16 cellular contexts compared by ENCODE assay signal in the genomic region with DNA sequence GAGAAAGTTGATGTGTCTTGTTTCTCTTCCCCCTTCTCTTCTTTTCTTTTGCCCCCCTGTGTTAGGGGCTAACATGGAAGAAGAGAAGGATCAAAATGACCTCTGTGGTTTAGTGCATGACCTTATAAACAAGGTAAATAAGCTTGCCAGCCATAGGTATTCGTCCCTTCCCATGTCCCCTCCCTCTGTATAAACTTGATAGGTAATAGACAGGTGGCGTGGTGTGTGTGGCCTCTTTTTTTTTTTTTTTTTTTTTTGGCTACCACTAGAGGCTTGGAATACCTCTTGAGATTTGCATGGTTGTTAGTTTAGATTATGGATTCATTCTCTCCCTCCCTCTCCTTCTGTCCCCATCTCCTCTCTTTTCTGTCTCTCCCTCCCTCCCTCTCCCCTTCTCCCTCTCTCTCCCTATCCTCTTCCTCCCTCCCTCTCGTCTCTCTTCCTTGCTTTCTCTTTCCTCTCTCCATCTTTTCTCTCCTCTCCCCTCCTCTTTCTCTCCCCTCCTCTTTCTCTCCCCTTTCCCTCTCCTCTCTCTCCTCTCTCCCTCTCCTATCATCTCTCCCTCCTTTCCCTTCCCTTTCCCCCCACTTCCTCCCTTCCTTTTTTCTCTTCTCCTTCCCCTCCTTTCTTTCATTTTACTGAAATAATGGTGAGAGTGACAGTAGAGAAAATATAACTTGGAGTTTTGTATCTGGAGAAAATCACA.
DNase-seq lines count a peak whose midpoint lies in the region; ATAC-seq and TF ChIP-seq lines count a peak whose summit lies in the region.
"Had no signal": no experiment of that assay in that cellular context is flagged by ENCODE, and none has a peak within 500 bp of the region (broad histone marks: within the 10 kb centered on the region; RNA-seq: fewer than 3 reads in every experiment).

No MANE protein-coding gene starts in this region.

- no peak for ATAC-seq in right cardiac atrium
- ATAC-seq: esophagus mucosa had no signal

- CTCF ChIA-PET in CD8-positive, alpha-beta memory T cell (lab: Charles Lee) = interaction anchor here (0.6 kb wide), 1 partner anchor 118 kb away, joined by 3 read pairs; no protein-coding TSS in a partner anchor

- no peak for DNase-seq in right cardiac atrium
- DNase-seq in CD8-positive, alpha-beta memory T cell = no peak
- no peak for DNase-seq in HUDEP-2 (lab: John Stamatoyannopoulos, UW; ENCODE audit: unreplicated experiment in 76 of 76)
- DNase-seq in stimulated activated CD8-positive, alpha-beta memory T cell treated with anti-CD3 and anti-CD28 coated beads, Interleukin-4, amount 100 ng/mL, for 48 hours = no peak
- no peak for DNase-seq in C1 segment of cervical spinal cord (lab: John Stamatoyannopoulos, UW)
- DNase-seq: GF-D8; IMR-90; NCI-H1930; stimulated activated CD4-positive, alpha-beta T cell treated with anti-CD3 and anti-CD28 coated beads, Interleukin-2, amount 100 ng/mL, for 24 hours; stimulated activated naive CD4-positive, alpha-beta T cell treated with Interleukin-2 at 50 U/mL for 16 hours had no signal

- peaks cover 38% of the 10 kb centered on the region for H3K4me1 ChIP-seq in OCI-LY1 (ENCODE audit: insufficient read depth, low read length, severe bottlenecking)
- peaks cover 6% of the 10 kb centered on the region for H3K4me1 ChIP-seq in right cardiac atrium (ENCODE audit: control insufficient read depth, insufficient read depth, low read length)
- H3K4me1 ChIP-seq in CD8-positive, alpha-beta memory T cell (ENCODE audit: insufficient read depth, low read length) = peaks cover 12% of the 10 kb centered on the region

- H3K79me2 ChIP-seq in OCI-LY1 (ENCODE audit: insufficient read depth, low read length) = no peaks in the 10 kb centered on the region

- H3K4me3 Mint-ChIP-seq in CD8-positive, alpha-beta memory T cell = no peak overlapping the region
- H3K4me3 Mint-ChIP-seq: activated naive CD8-positive, alpha-beta T cell; B cell had no signal

- no peaks in the 10 kb centered on the region for H3K27me3 Mint-ChIP-seq in CD8-positive, alpha-beta memory T cell
- H3K27me3 Mint-ChIP-seq: activated naive CD8-positive, alpha-beta T cell; B cell had no signal

- no peak overlapping the region; the same call in 1 of the 2 replicates for H3K9ac ChIP-seq in OCI-LY1 (ENCODE audit: low read length)

- POLR2A ChIA-PET in CD8-positive, alpha-beta memory T cell (lab: Charles Lee) = no interaction called here

- H3K4me3 ChIP-seq in OCI-LY1 (ENCODE audit: low read depth, low read length, poor library complexity, severe bottlenecking) = no peak overlapping the region
- no peak overlapping the region for H3K4me3 ChIP-seq in right cardiac atrium (ENCODE audit: low read length)
- H3K4me3 ChIP-seq in CD8-positive, alpha-beta memory T cell (ENCODE audit: low read length) = no peak overlapping the region

- H3K27me3 ChIP-seq in OCI-LY1 (ENCODE audit: insufficient read depth, low read length) (no peaks in the 10 kb centered on the region), right cardiac atrium (ENCODE audit: control insufficient read depth, insufficient read depth) (no peaks in the 10 kb centered on the region)
- H3K27me3 ChIP-seq in CD8-positive, alpha-beta memory T cell (ENCODE audit: insufficient read depth, low read length, poor library complexity, severe bottlenecking) = no peaks in the 10 kb centered on the region

- no peaks in the 10 kb centered on the region for H3K36me3 ChIP-seq in OCI-LY1 (ENCODE audit: insufficient read depth, low read length)
- H3K36me3 ChIP-seq in CD8-positive, alpha-beta memory T cell (ENCODE audit: insufficient read depth, low read length) = no peaks in the 10 kb centered on the region

- 71% methylated on average over 3 of the region's 3 CpGs for WGBS in right cardiac atrium

- no peaks in the 10 kb centered on the region for H3K9me3 ChIP-seq in OCI-LY1 (ENCODE audit: low read length)
- no peaks in the 10 kb centered on the region for H3K9me3 ChIP-seq in right cardiac atrium (ENCODE audit: control insufficient read depth, low read length)
- H3K9me3 ChIP-seq in CD8-positive, alpha-beta memory T cell (ENCODE audit: low read length) = no peaks in the 10 kb centered on the region

- peaks cover 0 to 3% (median 2%) of the 10 kb centered on the region in 3 donors for H3K36me3 Mint-ChIP-seq in CD8-positive, alpha-beta memory T cell

- no peaks in the 10 kb centered on the region for H4K20me1 ChIP-seq in OCI-LY1 (ENCODE audit: insufficient read depth, low read length)

- no peaks in the 10 kb centered on the region for H3K9me3 Mint-ChIP-seq in CD8-positive, alpha-beta memory T cell

- H2AFZ ChIP-seq in OCI-LY1 (ENCODE audit: low read length) = no peak overlapping the region

- H3K9me2 ChIP-seq in OCI-LY1 (ENCODE audit: low read depth, low read length) = no peaks in the 10 kb centered on the region

- intact Hi-C loops in right cardiac atrium (cut with DNase I) = no loop called here

- peak overlapping the region in 4 of 8 donors; percentile 17 to 87 (median 40) for H3K27ac Mint-ChIP-seq in CD8-positive, alpha-beta memory T cell
- H3K27ac Mint-ChIP-seq: activated naive CD8-positive, alpha-beta T cell; B cell had no signal

- H3K27ac ChIP-seq in 22Rv1 (peak overlapping the region; percentile 66), OCI-LY1 (ENCODE audit: low read depth, low read length, poor library complexity, severe bottlenecking) (peak overlapping the region; percentile 80), right cardiac atrium (ENCODE audit: low read length) (peak overlapping the region; percentile 49)
- no peak overlapping the region for H3K27ac ChIP-seq in CD8-positive, alpha-beta memory T cell (ENCODE audit: low read depth, low read length)

- H3F3A ChIP-seq in OCI-LY1 (ENCODE audit: insufficient read depth, low read length) = no peaks in the 10 kb centered on the region

- H3K4me1 Mint-ChIP-seq in CD8-positive, alpha-beta memory T cell = peaks cover 42 to 57% (median 54%) of the 10 kb centered on the region in 3 donors

- peak overlapping the region; percentile 6; the same call in 1 of the 2 replicates for H3K4me2 ChIP-seq in OCI-LY1 (ENCODE audit: low read length)

- TF ChIP-seq CTCF in 22Rv1 (IDR thresholded peaks at IDR 0.05) = no peak
- TF ChIP-seq CTCF in GM12873 (IDR thresholded peaks at IDR 0.05; ENCODE audit: insufficient read depth, low read depth, low read length, missing control alignments) = peak; percentile 8
- TF ChIP-seq CTCF in OCI-LY1 (IDR thresholded peaks at IDR 0.05; ENCODE audit: low read length) = no peak
